8 cellular contexts compared by ENCODE assay signal in genomic region chr10:114825513-114826253, GRCh38. TPM values are rescaled to one million over a fixed set of nuclear protein-coding genes. Genes with fewer than 3 reads are reported as not detected.
A peak's percentile ranks its signal among the peaks of the same experiment; 100 is the strongest.
DNase-seq lines count a peak whose midpoint lies in the region; ATAC-seq and TF ChIP-seq lines count a peak whose summit lies in the region.

No MANE protein-coding gene starts in this region.

- no peaks in the 10 kb centered on the region for H3K9me3 ChIP-seq in RWPE2 (ENCODE audit: severe bottlenecking)

- peaks cover 61% of the 10 kb centered on the region for H3K4me1 Mint-ChIP-seq in activated CD4-positive, alpha-beta T cell treated with anti-CD3 and anti-CD28 coated beads for 36 hours

- peak; percentile 28 for DNase-seq in activated CD4-positive, alpha-beta T cell treated with anti-CD3 and anti-CD28 coated beads for 36 hours
- DNase-seq in activated CD4-positive, alpha-beta T cell treated with anti-CD3 and anti-CD28 coated beads, Interleukin-2, amount 50 U/mL, for 48 hours: no peak
- DNase-seq in RWPE2 (ENCODE audit: low spot score) (no peak), kidney tubule cell (ENCODE audit: low spot score) (peak; percentile 80), NCI-H526 (lab: John Stamatoyannopoulos, UW) (no peak), head of caudate nucleus (no peak)
- no peak for DNase-seq in stimulated activated CD4-positive, alpha-beta T cell treated with anti-CD3 and anti-CD28 coated beads, Interleukin-4, amount 100 ng/mL, for 4 hours

- no peaks in the 10 kb centered on the region for H3K27me3 ChIP-seq in RWPE2 (ENCODE audit: insufficient read depth, poor library complexity, severe bottlenecking)

- H3K36me3 Mint-ChIP-seq in activated CD4-positive, alpha-beta T cell treated with anti-CD3 and anti-CD28 coated beads for 36 hours (ENCODE audit: low read depth): peaks cover 26% of the 10 kb centered on the region

- H3K4me1 ChIP-seq in RWPE2 (ENCODE audit: insufficient read depth, poor library complexity, severe bottlenecking): peaks cover 36% of the 10 kb centered on the region

- no peak for TF ChIP-seq CTCF in RWPE2 (IDR thresholded peaks at IDR 0.05; ENCODE audit: poor library complexity, severe bottlenecking)

- ATAC-seq in activated CD4-positive, alpha-beta T cell treated with anti-CD3 and anti-CD28 coated beads for 36 hours: peak; percentile 60
- peak; percentile 45 for ATAC-seq in HG02588 (IDR thresholded peaks at IDR 0.05; ENCODE audit: unreplicated experiment)
- no peak for ATAC-seq in RWPE2 (ENCODE audit: low read depth)

- H3K4me3 ChIP-seq in RWPE2 (ENCODE audit: severe bottlenecking): no peak overlapping the region

- H3K27ac ChIP-seq in RWPE2 (ENCODE audit: poor library complexity, severe bottlenecking): peak overlapping the region; percentile 83

- peak overlapping the region; percentile 96 for H3K27ac Mint-ChIP-seq in activated CD4-positive, alpha-beta T cell treated with anti-CD3 and anti-CD28 coated beads for 36 hours

- no peaks in the 10 kb centered on the region for H3K27me3 Mint-ChIP-seq in activated CD4-positive, alpha-beta T cell treated with anti-CD3 and anti-CD28 coated beads for 36 hours

- intact Hi-C loops in activated CD4-positive, alpha-beta T cell treated with anti-CD3 and anti-CD28 coated beads for 36 hours (cut with DNase I, micrococcal nuclease): loop anchor here (1.0 to 10.0 kb wide), 5 partner anchors 31 to 1143 kb away; partner anchors contain the start of gene TRUB1 (in 1 of the 2)
- intact Hi-C loops in head of caudate nucleus (cut with DNase I): no loop called here

- no peaks in the 10 kb centered on the region for H3K9me3 Mint-ChIP-seq in activated CD4-positive, alpha-beta T cell treated with anti-CD3 and anti-CD28 coated beads for 36 hours (ENCODE audit: low read depth)

- H3K4me3 Mint-ChIP-seq in activated CD4-positive, alpha-beta T cell treated with anti-CD3 and anti-CD28 coated beads for 36 hours: peak overlapping the region; percentile 40

- H3K36me3 ChIP-seq in RWPE2 (ENCODE audit: low read depth): peaks cover 9% of the 10 kb centered on the region; the same call in 1 of the 2 replicates

- CTCF ChIA-PET in activated CD4-positive, alpha-beta T cell treated with anti-CD3 and anti-CD28 coated beads for 36 hours (lab: Charles Lee): interaction anchor here (0.5 to 1.0 kb wide), 4 partner anchors 19 to 137 kb away, joined by 3 read pairs; no protein-coding TSS in a partner anchor

- POLR2A ChIA-PET in activated CD4-positive, alpha-beta T cell treated with anti-CD3 and anti-CD28 coated beads for 36 hours (lab: Charles Lee): interaction anchor here (0.7 to 0.9 kb wide), 3 partner anchors 112 to 286 kb away, joined by 3 to 4 read pairs (median 4); partner anchors contain the start of gene TRUB1

RNA-seq across cellular contexts. Expression of gene FHIP2A, which starts 4.1 kb away (rescaled TPM):
- 10 to 100 TPM; 18.4 to 18.6 TPM for total RNA-seq in activated CD4-positive, alpha-beta T cell treated with anti-CD3 and anti-CD28 coated beads for 36 hours

Comparison
In these comparisons a context has a peak if more than half of its experiments do, and no peak if none do; other contexts are left out.
1. DNase-seq: peak in activated CD4-positive, alpha-beta T cell treated with anti-CD3 and anti-CD28 coated beads for 36 hours (single experiment) and kidney tubule cell (single experiment); none in activated CD4-positive, alpha-beta T cell treated with anti-CD3 and anti-CD28 coated beads, Interleukin-2, amount 50 U/mL, for 48 hours (0 of 2), RWPE2 (single experiment), NCI-H526 (0 of 2), head of caudate nucleus (0 of 42) and stimulated activated CD4-positive, alpha-beta T cell treated with anti-CD3 and anti-CD28 coated beads, Interleukin-4, amount 100 ng/mL, for 4 hours (0 of 2).